ENCODE assay signal across 1 cellular context in genomic region chr15:96428742-96429141, GRCh38.
TF ChIP-seq lines count a peak whose summit lies in the region.

No MANE protein-coding gene starts in this region.

TF ChIP-seq in HepG2, 621 proteins besides CTCF, POLR2A, EP300 and RAD21 (continued from another document):
- TF ChIP-seq CSRNP2 (CRISPR knock-in tag; conservative IDR thresholded peaks at IDR 0.05; ENCODE audit: low read depth): no peak
- TF ChIP-seq PHF5A (CRISPR knock-in tag; IDR thresholded peaks at IDR 0.05; ENCODE audit: low read depth, unreplicated experiment): no peak
- TF ChIP-seq SATB2 (CRISPR knock-in tag; IDR thresholded peaks at IDR 0.05): no peak
- TF ChIP-seq FIP1L1 (IDR thresholded peaks at IDR 0.05; ENCODE audit: borderline replicate concordance, insufficient read depth, low read depth, low read length): no peak
- no peak for TF ChIP-seq MBNL3 (CRISPR knock-in tag; conservative IDR thresholded peaks at IDR 0.05)
- TF ChIP-seq ZNF709 (CRISPR knock-in tag; IDR thresholded peaks at IDR 0.05): no peak
- no peak for TF ChIP-seq ZBTB40 (IDR thresholded peaks at IDR 0.05)
- no peak for TF ChIP-seq ZBTB40 (CRISPR knock-in tag; IDR thresholded peaks at IDR 0.05)
